1 cellular context compared by ENCODE assay signal in genomic region chr4:97159625-97160024, GRCh38.
TF ChIP-seq lines count a peak whose summit lies in the region.

No MANE protein-coding gene starts in this region.

TF ChIP-seq in SK-N-SH treated with all-trans-retinoic acid at 6 μM for 48 hours, 23 proteins besides CTCF, POLR2A, EP300 and RAD21 (continued from another document):
- TF ChIP-seq, protein P1, sequence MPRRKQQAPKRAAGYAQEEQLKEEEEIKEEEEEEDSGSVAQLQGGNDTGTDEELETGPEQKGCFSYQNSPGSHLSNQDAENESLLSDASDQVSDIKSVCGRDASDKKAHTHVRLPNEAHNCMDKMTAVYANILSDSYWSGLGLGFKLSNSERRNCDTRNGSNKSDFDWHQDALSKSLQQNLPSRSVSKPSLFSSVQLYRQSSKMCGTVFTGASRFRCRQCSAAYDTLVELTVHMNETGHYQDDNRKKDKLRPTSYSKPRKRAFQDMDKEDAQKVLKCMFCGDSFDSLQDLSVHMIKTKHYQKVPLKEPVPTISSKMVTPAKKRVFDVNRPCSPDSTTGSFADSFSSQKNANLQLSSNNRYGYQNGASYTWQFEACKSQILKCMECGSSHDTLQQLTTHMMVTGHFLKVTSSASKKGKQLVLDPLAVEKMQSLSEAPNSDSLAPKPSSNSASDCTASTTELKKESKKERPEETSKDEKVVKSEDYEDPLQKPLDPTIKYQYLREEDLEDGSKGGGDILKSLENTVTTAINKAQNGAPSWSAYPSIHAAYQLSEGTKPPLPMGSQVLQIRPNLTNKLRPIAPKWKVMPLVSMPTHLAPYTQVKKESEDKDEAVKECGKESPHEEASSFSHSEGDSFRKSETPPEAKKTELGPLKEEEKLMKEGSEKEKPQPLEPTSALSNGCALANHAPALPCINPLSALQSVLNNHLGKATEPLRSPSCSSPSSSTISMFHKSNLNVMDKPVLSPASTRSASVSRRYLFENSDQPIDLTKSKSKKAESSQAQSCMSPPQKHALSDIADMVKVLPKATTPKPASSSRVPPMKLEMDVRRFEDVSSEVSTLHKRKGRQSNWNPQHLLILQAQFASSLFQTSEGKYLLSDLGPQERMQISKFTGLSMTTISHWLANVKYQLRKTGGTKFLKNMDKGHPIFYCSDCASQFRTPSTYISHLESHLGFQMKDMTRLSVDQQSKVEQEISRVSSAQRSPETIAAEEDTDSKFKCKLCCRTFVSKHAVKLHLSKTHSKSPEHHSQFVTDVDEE (CRISPR knock-in tag; IDR thresholded peaks at IDR 0.05), result no peak
- TF ChIP-seq, protein P2, sequence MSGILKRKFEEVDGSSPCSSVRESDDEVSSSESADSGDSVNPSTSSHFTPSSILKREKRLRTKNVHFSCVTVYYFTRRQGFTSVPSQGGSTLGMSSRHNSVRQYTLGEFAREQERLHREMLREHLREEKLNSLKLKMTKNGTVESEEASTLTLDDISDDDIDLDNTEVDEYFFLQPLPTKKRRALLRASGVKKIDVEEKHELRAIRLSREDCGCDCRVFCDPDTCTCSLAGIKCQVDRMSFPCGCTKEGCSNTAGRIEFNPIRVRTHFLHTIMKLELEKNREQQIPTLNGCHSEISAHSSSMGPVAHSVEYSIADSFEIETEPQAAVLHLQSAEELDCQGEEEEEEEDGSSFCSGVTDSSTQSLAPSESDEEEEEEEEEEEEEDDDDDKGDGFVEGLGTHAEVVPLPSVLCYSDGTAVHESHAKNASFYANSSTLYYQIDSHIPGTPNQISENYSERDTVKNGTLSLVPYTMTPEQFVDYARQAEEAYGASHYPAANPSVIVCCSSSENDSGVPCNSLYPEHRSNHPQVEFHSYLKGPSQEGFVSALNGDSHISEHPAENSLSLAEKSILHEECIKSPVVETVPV (CRISPR knock-in tag; IDR thresholded peaks at IDR 0.05), result no peak
- TF ChIP-seq ZNF565 (CRISPR knock-in tag; conservative IDR thresholded peaks at IDR 0.05; ENCODE audit: low read depth), result no peak
- TF ChIP-seq CSDC2 (CRISPR knock-in tag; IDR thresholded peaks at IDR 0.05), result no peak
- TF ChIP-seq GLIS3 (CRISPR knock-in tag; IDR thresholded peaks at IDR 0.05), result no peak
- TF ChIP-seq TCF4 (CRISPR knock-in tag; IDR thresholded peaks at IDR 0.05; ENCODE audit: borderline replicate concordance), result no peak
- TF ChIP-seq SNAI2 (CRISPR knock-in tag; IDR thresholded peaks at IDR 0.05), result no peak
